ENCODE assay signal across 23 cellular contexts in the genomic region with DNA sequence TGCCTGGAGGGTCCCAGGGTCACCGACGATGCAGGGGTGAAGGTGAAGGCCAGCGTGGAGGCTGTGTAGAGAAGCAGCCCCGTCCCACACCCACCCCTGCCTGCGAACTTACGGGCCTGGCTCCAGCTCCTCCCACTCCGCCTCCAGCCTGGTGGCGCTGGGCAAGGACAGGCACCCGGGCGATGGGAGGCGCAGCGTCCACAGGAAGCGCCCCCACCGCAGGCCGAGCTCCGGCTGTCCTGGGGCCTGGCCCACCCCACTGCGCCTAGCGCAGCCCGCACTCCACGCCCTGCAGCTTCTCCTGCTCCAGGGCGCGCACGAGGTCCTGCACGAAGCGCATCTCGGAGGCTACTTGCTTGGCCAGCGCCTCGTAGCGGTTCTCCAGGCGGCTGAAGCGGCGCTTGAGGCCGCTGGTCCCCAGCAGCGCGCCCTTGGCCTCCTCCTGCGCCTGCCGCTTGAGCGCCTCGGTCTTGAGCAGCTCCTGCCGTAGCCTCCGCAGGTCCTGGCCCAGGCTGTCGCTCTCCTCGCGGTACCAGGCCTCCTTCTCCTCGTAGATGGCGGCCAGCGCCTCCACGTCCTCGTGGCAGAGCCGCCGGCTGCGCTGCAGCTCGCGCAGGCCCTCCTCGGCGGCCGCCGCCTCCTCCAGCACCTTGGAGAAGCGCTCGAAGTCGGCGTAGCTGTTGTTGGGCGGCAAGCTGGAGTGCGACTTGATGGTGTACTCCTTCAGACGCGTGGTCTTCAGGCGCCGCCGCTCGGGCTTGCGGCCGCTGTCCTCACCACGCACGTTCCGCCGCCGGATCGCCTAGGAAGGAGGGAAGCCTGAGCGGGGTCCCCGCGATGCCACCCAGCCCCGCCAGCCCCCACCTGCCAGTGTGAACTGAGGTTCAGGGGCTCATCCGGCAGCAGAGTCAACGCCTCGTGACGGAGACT. TPM values are rescaled to one million over a fixed set of nuclear protein-coding genes. Genes with fewer than 3 reads are reported as not detected.
"Had no signal": no experiment of that assay in that cellular context is flagged by ENCODE, and none has a peak within 500 bp of the region (broad histone marks: within the 10 kb centered on the region; RNA-seq: fewer than 3 reads in every experiment).

No MANE protein-coding gene starts in this region.

- H3K4me3 ChIP-seq: uterus had no signal

- H3K4me1 Mint-ChIP-seq: activated CD4-positive, alpha-beta T cell treated with anti-CD3 and anti-CD28 coated beads, Interleukin-2, amount 10 ng/mL, durations not matched to agents 24 days and 14 days; activated naive CD8-positive, alpha-beta T cell treated with anti-CD3 and anti-CD28 coated beads, Interleukin-2, amount 10 ng/mL, durations not matched to agents 7 days and 5 days; brain had no signal

- H3K9me3 ChIP-seq: uterus had no signal

- H3K4me3 Mint-ChIP-seq: activated CD4-positive, alpha-beta T cell treated with anti-CD3 and anti-CD28 coated beads, Interleukin-2, amount 10 ng/mL, durations not matched to agents 24 days and 14 days; activated CD8-positive, alpha-beta T cell treated with anti-CD3 and anti-CD28 coated beads for 36 hours; activated naive CD8-positive, alpha-beta T cell treated with anti-CD3 and anti-CD28 coated beads, Interleukin-2, amount 10 ng/mL, durations not matched to agents 7 days and 5 days; brain; natural killer cell treated with Interleukin-12 subunit alpha and Interleukin-12 subunit beta and Interleukin-15 and Interleukin-18, amount 100 ng/mL, for 72 hours had no signal

- H3K27me3 ChIP-seq: uterus had no signal

- H3K9ac ChIP-seq: parathyroid adenoma had no signal

- H3K27ac ChIP-seq: parathyroid adenoma, uterus had no signal

- H3K4me1 ChIP-seq: parathyroid adenoma, uterus had no signal

- ATAC-seq: activated CD8-positive, alpha-beta T cell treated with anti-CD3 and anti-CD28 coated beads for 36 hours; left ventricle myocardium superior had no signal

- DNase-seq: activated CD4-positive, alpha-beta T cell treated with anti-CD3 and anti-CD28 coated beads, Interleukin-2, amount 10 ng/mL, durations not matched to agents 24 days and 14 days; activated CD4-positive, CD25-positive, alpha-beta regulatory T cell; activated CD8-positive, alpha-beta T cell treated with anti-CD3 and anti-CD28 coated beads for 36 hours; activated naive CD4-positive, alpha-beta T cell treated with Interleukin-2 at 50 U/mL for 16 hours; activated naive CD8-positive, alpha-beta T cell treated with anti-CD3 and anti-CD28 coated beads, Interleukin-2, amount 10 ng/mL, durations not matched to agents 7 days and 5 days; activated T-cell treated with anti-CD3 and anti-CD28 coated beads, Interleukin-2, amount 50 U/mL, for 1 hour; caudate nucleus; head of caudate nucleus; left ventricle myocardium superior; mesendoderm; stimulated activated CD4-positive, alpha-beta T cell treated with anti-CD3 and anti-CD28 coated beads, Interleukin-12 subunit alpha, Interleukin-12 subunit beta, amount 100 ng/mL, for 4 hours; stimulated activated CD4-positive, alpha-beta T cell treated with anti-CD3 and anti-CD28 coated beads, Interleukin-1b, Interleukin-23, amount 100 ng/mL, for 48 hours; T-helper 1 cell; T-helper 9 cell; uterus had no signal

- H2AFZ ChIP-seq: parathyroid adenoma had no signal

- H3K27ac Mint-ChIP-seq: activated CD4-positive, alpha-beta T cell treated with anti-CD3 and anti-CD28 coated beads, Interleukin-2, amount 10 ng/mL, durations not matched to agents 24 days and 14 days; activated CD8-positive, alpha-beta T cell treated with anti-CD3 and anti-CD28 coated beads for 36 hours; activated naive CD8-positive, alpha-beta T cell treated with anti-CD3 and anti-CD28 coated beads, Interleukin-2, amount 10 ng/mL, durations not matched to agents 7 days and 5 days; activated T-helper 2 cell treated with anti-CD3 and anti-CD28 coated beads, Interferon-gamma antibody, Interleukin-2, Interleukin-4, amounts not matched to agents 10 μg/mL and 5 μg/mL and 100 μg/mL, durations not matched to agents 14 hours and 24 hours and 36 hours; brain; natural killer cell treated with Interleukin-12 subunit alpha and Interleukin-12 subunit beta and Interleukin-15 and Interleukin-18, amount 100 ng/mL, for 72 hours had no signal

- H3K27me3 Mint-ChIP-seq: activated CD4-positive, alpha-beta T cell treated with anti-CD3 and anti-CD28 coated beads, Interleukin-2, amount 10 ng/mL, durations not matched to agents 24 days and 14 days; activated CD8-positive, alpha-beta T cell treated with anti-CD3 and anti-CD28 coated beads for 36 hours; activated naive CD8-positive, alpha-beta T cell treated with anti-CD3 and anti-CD28 coated beads, Interleukin-2, amount 10 ng/mL, durations not matched to agents 7 days and 5 days; brain; natural killer cell treated with Interleukin-12 subunit alpha and Interleukin-12 subunit beta and Interleukin-15 and Interleukin-18, amount 100 ng/mL, for 72 hours had no signal

- H3K36me3 ChIP-seq: uterus had no signal

- H3K79me2 ChIP-seq: parathyroid adenoma had no signal

- H3K9me3 Mint-ChIP-seq: activated CD4-positive, alpha-beta T cell treated with anti-CD3 and anti-CD28 coated beads, Interleukin-2, amount 10 ng/mL, durations not matched to agents 24 days and 14 days; activated CD8-positive, alpha-beta T cell treated with anti-CD3 and anti-CD28 coated beads for 36 hours; activated naive CD8-positive, alpha-beta T cell treated with anti-CD3 and anti-CD28 coated beads, Interleukin-2, amount 10 ng/mL, durations not matched to agents 7 days and 5 days; activated T-helper 2 cell treated with anti-CD3 and anti-CD28 coated beads, Interferon-gamma antibody, Interleukin-2, Interleukin-4, amounts not matched to agents 10 μg/mL and 5 μg/mL and 100 μg/mL, durations not matched to agents 14 hours and 24 hours and 36 hours; brain; natural killer cell treated with Interleukin-12 subunit alpha and Interleukin-12 subunit beta and Interleukin-15 and Interleukin-18, amount 100 ng/mL, for 72 hours had no signal

- FAIRE-seq: frontal cortex had no signal

RNA-seq across cellular contexts. Expression of gene NMRK2, which starts 26.2 kb away (rescaled TPM):
- total RNA-seq: activated CD4-positive, alpha-beta T cell treated with anti-CD3 and anti-CD28 coated beads, Interleukin-2, amount 10 ng/mL, durations not matched to agents 24 days and 14 days; activated CD8-positive, alpha-beta T cell treated with anti-CD3 and anti-CD28 coated beads for 36 hours; activated naive CD8-positive, alpha-beta T cell treated with anti-CD3 and anti-CD28 coated beads, Interleukin-2, amount 10 ng/mL, durations not matched to agents 7 days and 5 days; activated T-helper 2 cell treated with anti-CD3 and anti-CD28 coated beads, Interferon-gamma antibody, Interleukin-2, Interleukin-4, amounts not matched to agents 10 μg/mL and 5 μg/mL and 100 μg/mL, durations not matched to agents 14 hours and 24 hours and 36 hours; dermis microvascular lymphatic vessel endothelial cell; epithelial cell of proximal tubule; frontal cortex; kidney epithelial cell; natural killer cell treated with Interleukin-12 subunit alpha and Interleukin-12 subunit beta and Interleukin-15 and Interleukin-18, amount 100 ng/mL, for 72 hours had no signal
